Comparison of ENCODE assay signal across 20 cellular contexts in the genomic region with DNA sequence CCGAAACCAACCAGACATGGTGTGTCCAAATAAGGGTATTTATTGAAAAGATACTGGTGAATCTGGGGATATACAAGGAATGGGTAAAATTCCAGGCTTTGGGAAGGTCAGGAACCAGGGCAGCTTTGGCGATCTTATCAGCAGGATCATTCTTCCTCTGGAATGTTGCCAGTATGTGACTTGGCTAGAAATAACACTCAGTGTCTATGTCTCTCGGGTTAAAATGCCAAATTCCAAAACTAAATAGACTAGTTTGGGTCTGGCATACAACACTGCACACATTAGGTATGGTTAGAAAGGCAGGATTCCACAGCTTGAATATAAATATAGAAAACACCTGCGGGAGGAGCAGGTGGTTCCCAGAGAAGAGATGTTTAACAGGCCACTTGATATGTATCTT.
DNase-seq lines count a peak whose midpoint lies in the region; ATAC-seq, FAIRE-seq and TF ChIP-seq lines count a peak whose summit lies in the region.
"Had no signal": no experiment of that assay in that cellular context is flagged by ENCODE, and none has a peak within 500 bp of the region (broad histone marks: within the 10 kb centered on the region; RNA-seq: fewer than 3 reads in every experiment).

No MANE protein-coding gene starts in this region.

- no peaks in the 10 kb centered on the region for H3K36me3 ChIP-seq in kidney (ENCODE audit: control insufficient read depth in 1 of 2, insufficient read depth in 2 of 2, low read length in 2 of 2)
- H3K36me3 ChIP-seq: colonic mucosa had no signal

- H3K9ac ChIP-seq in kidney (ENCODE audit: low read length in 2 of 2), result no peak overlapping the region

- no peak for FAIRE-seq in kidney (lab: Jason Lieb, UNC)

- TF ChIP-seq CTCF in kidney (IDR thresholded peaks at IDR 0.05; ENCODE audit: borderline replicate concordance, extremely low read depth, insufficient read depth), result no peak

- H3K4me3 ChIP-seq in kidney (ENCODE audit: low read length in 2 of 2), result no peak overlapping the region
- H3K4me3 ChIP-seq: colonic mucosa had no signal

- intact Hi-C loops in kidney (cut with DNase I), result no loop called here

- in situ Hi-C loops in SK-MEL-5 (cut with HindIII; ENCODE audit: low pct_unique_long_range_greater_than_20kb, low sequenced_read_pairs), result no loop called here

- no peak overlapping the region for H3K27ac ChIP-seq in kidney (ENCODE audit: low read depth in 2 of 2, low read length in 2 of 2)
- H3K27ac ChIP-seq: colonic mucosa had no signal

- DNase-seq in NCI-H2171 treated with DMSO at 0.1 percent for 48 hours (lab: John Stamatoyannopoulos, UW) (peak; percentile 8), NCI-H2171 (lab: John Stamatoyannopoulos, UW) (no peak), LoVo (ENCODE audit: low spot score) (peak; percentile 49), SK-MEL-5 (ENCODE audit: low read depth, low spot score) (peak; percentile 17), myocyte (ENCODE audit: low read depth) (peak; percentile 44), kidney (no peak)
- no peak for DNase-seq in stimulated activated naive CD8-positive, alpha-beta T cell treated with anti-CD3 and anti-CD28 coated beads, Interleukin-15, Interleukin-2, amounts not matched to agents 100 U/mL and 50 U/mL, for 24 hours
- DNase-seq: activated CD4-positive, alpha-beta T cell treated with anti-CD3 and anti-CD28 coated beads for 4 hours; activated CD8-positive, alpha-beta memory T cell treated with anti-CD3 and anti-CD28 coated beads, Interleukin-2, amount 50 U/mL, for 4 hours; activated naive CD4-positive, alpha-beta T cell treated with Interleukin-2 at 50 U/mL for 16 hours; CD4-positive, alpha-beta memory T cell; colonic mucosa; foreskin melanocyte; GF-D8; H7; NCI-H2081 treated with DMSO at 0.1 percent for 48 hours; SHP77 treated with DMSO at 0.1 percent for 48 hours; stimulated activated naive CD4-positive, alpha-beta T cell; T-helper 9 cell had no signal

- no peak for ATAC-seq in GM21447 (IDR thresholded peaks at IDR 0.05; ENCODE audit: unreplicated experiment)
- ATAC-seq in stimulated activated naive CD8-positive, alpha-beta T cell treated with anti-CD3 and anti-CD28 coated beads, Interleukin-15, Interleukin-2, amounts not matched to agents 100 U/mL and 50 U/mL, for 24 hours, result no peak

- no peaks in the 10 kb centered on the region for H3K4me1 ChIP-seq in kidney (ENCODE audit: control insufficient read depth in 1 of 2, insufficient read depth in 1 of 2, low read depth in 1 of 2, low read length in 2 of 2)
- H3K4me1 ChIP-seq: colonic mucosa had no signal

- no peaks in the 10 kb centered on the region for H3K9me3 ChIP-seq in kidney (ENCODE audit: control insufficient read depth in 1 of 2, low read length in 2 of 2)
- H3K9me3 ChIP-seq: colonic mucosa had no signal

Comparison
In these comparisons a context has a peak if more than half of its experiments do, and no peak if none do; other contexts are left out.
1. DNase-seq: peak in NCI-H2171 treated with DMSO at 0.1 percent for 48 hours (single experiment), LoVo (single experiment), SK-MEL-5 (single experiment) and myocyte (single experiment); none in NCI-H2171 (single experiment), stimulated activated naive CD8-positive, alpha-beta T cell treated with anti-CD3 and anti-CD28 coated beads, Interleukin-15, Interleukin-2, amounts not matched to agents 100 U/mL and 50 U/mL, for 24 hours (single experiment) and kidney (single experiment).